In genomic region chr1:112673589-112674439, GRCh38 we compare ENCODE assay signal across 8 cellular contexts. TPM values are rescaled to one million over a fixed set of nuclear protein-coding genes. Genes with fewer than 3 reads are reported as not detected.
DNase-seq lines count a peak whose midpoint lies in the region; ATAC-seq, FAIRE-seq and TF ChIP-seq lines count a peak whose summit lies in the region.

No MANE protein-coding gene starts in this region.

- peak overlapping the region; percentile 80 for H3K4me3 ChIP-seq in HEK293 (ENCODE audit: low read depth, low read length)
- peak overlapping the region; percentile 80 for H3K4me3 ChIP-seq in colonic mucosa
- H3K4me3 ChIP-seq in HepG2 (replicated peaks in 1 of 3; ENCODE audit: insufficient read depth in 1 of 3, low read depth in 2 of 3, low read length in 3 of 3): peak overlapping the region; percentile 82 to 91 (median 83)
- peak overlapping the region; percentile 90 to 95 (median 93) for H3K4me3 ChIP-seq in subcutaneous abdominal adipose tissue (ENCODE audit: low read depth in 1 of 5, low read length in 5 of 5)

- intact Hi-C loops in colonic mucosa (cut with DNase I) (no loop called here), HepG2 (cut with micrococcal nuclease; ENCODE audit: unreplicated experiment) (loop anchor here (2.0 kb wide), 2 partner anchors 25 to 55 kb away; partner anchors contain the start of genes CAPZA1 and ST7L)

- CTCF ChIA-PET in HEK293 (lab: Yijun Ruan, JAX) (interaction anchor here (0.7 to 2.6 kb wide), 12 partner anchors 10 to 208 kb away, joined by 3 to 12 read pairs (median 5); no protein-coding TSS in a partner anchor), HepG2 (lab: Yijun Ruan, JAX; ENCODE audit: low intra/inter-chr PET ratio, low total read pairs) (interaction anchor here (0.7 to 3.7 kb wide), 2 partner anchors 17 to 34 kb away, joined by 3 to 17 read pairs; partner anchors contain the start of gene RHOC)

- DNase-seq in EL (peak; percentile 74), colonic mucosa (no peak), HepG2 (ENCODE audit: low spot score) (peak; percentile 52)
- DNase-seq in activated CD4-positive, alpha-beta T cell treated with anti-CD3 and anti-CD28 coated beads for 48 hours: no peak

- in situ Hi-C loops in HepG2 (cut with HindIII; ENCODE audit: extremely low pct_ligation_motif_present, low pct_unique_long_range_greater_than_20kb): loop anchor here (5.0 kb wide), 1 partner anchor 33 kb away; the partner anchor contains the start of gene RHOC

- peaks cover 5% of the 10 kb centered on the region; the same call in 1 of the 2 replicates for H3K4me1 ChIP-seq in HEK293 (ENCODE audit: control insufficient read depth, insufficient read depth, low read length)
- no peaks in the 10 kb centered on the region for H3K4me1 ChIP-seq in colonic mucosa
- H3K4me1 ChIP-seq in HepG2 (ENCODE audit: insufficient read depth, low read length): peaks cover 43% of the 10 kb centered on the region
- peaks cover 0 to 29% (median 22%) of the 10 kb centered on the region in 5 donors for H3K4me1 ChIP-seq in subcutaneous abdominal adipose tissue (ENCODE audit: control insufficient read depth in 5 of 5, insufficient read depth in 5 of 5, low read length in 5 of 5)

- no peaks in the 10 kb centered on the region for H4K20me1 ChIP-seq in HepG2 (ENCODE audit: insufficient read depth, low read length)

- WGBS in HepG2 (ENCODE audit: low lambda C conversion rate): 10% methylated on average over 18 of the region's 18 CpGs

- no peak for TF ChIP-seq POLR2A in HepG2 (IDR thresholded peaks at IDR 0.05; ENCODE audit: insufficient read depth in 1 of 2, low read depth in 2 of 2, low read length in 2 of 2)

- peak overlapping the region; percentile 81 to 91 for H3K9ac ChIP-seq in colonic mucosa (ENCODE audit: low read depth in 2 of 2, low read length in 2 of 2)
- H3K9ac ChIP-seq in HepG2 (ENCODE audit: insufficient read depth, low read depth, low read length): peak overlapping the region; percentile 92
- peak overlapping the region; percentile 81 to 94 (median 85) for H3K9ac ChIP-seq in subcutaneous abdominal adipose tissue (ENCODE audit: low read length in 5 of 5)

- TF ChIP-seq EP300 in HepG2 (IDR thresholded peaks at IDR 0.05; ENCODE audit: low read depth in 2 of 2, low read length in 2 of 2) (no peak), HepG2 (CRISPR knock-in tag; IDR thresholded peaks at IDR 0.05; ENCODE audit: borderline replicate concordance) (no peak)

- ATAC-seq in HepG2: peak; percentile 47
- ATAC-seq in GM18520 (IDR thresholded peaks at IDR 0.05; ENCODE audit: unreplicated experiment): no peak

- POLR2A ChIA-PET in HEK293 (lab: Yijun Ruan, JAX) (interaction anchor here (0.6 to 6.0 kb wide), 17 partner anchors 11 to 1835 kb away, joined by 3 to 91 read pairs (median 5); partner anchors contain the start of genes CAPZA1, CTTNBP2NL, PPM1J and RHOC), HepG2 (lab: Yijun Ruan, JAX) (interaction anchor here (0.8 to 5.5 kb wide), 15 partner anchors 9 to 279 kb away, joined by 3 to 251 read pairs (median 7); partner anchors contain the start of genes PPM1J, RHOC and ST7L)

- FAIRE-seq in HepG2 (lab: Jason Lieb, UNC): no peak

- H3K9me3 ChIP-seq in HEK293 (ENCODE audit: control insufficient read depth, insufficient read depth, low read depth, low read length) (no peaks in the 10 kb centered on the region), colonic mucosa (no peaks in the 10 kb centered on the region), HepG2 (ENCODE audit: low read length) (no peaks in the 10 kb centered on the region), subcutaneous abdominal adipose tissue (ENCODE audit: control insufficient read depth in 5 of 5, low read length in 5 of 5) (no peaks in the 10 kb centered on the region)

- no peak overlapping the region for H2AFZ ChIP-seq in HepG2 (ENCODE audit: low read length)

- peak; percentile 67 for TF ChIP-seq CTCF in HEK293 (tag by site-specific recombination; IDR thresholded peaks at IDR 0.05)
- TF ChIP-seq CTCF in colonic mucosa (IDR thresholded peaks at IDR 0.05): peak; percentile 32
- TF ChIP-seq CTCF in HepG2 (CRISPR knock-in tag; IDR thresholded peaks at IDR 0.05): peak; percentile 55

- H3K27me3 ChIP-seq in colonic mucosa: no peaks in the 10 kb centered on the region
- H3K27me3 ChIP-seq in HepG2 (ENCODE audit: control insufficient read depth in 1 of 2, insufficient read depth in 2 of 2, low read length in 2 of 2): no peaks in the 10 kb centered on the region; a peak in 1 of 5 replicates
- H3K27me3 ChIP-seq in subcutaneous abdominal adipose tissue (ENCODE audit: control insufficient read depth in 5 of 5, insufficient read depth in 4 of 5, low read length in 5 of 5): no peaks in the 10 kb centered on the region

- peaks cover 36% of the 10 kb centered on the region for H3K79me2 ChIP-seq in HepG2 (ENCODE audit: insufficient read depth, low read length)

- H3K27ac ChIP-seq in HEK293 (ENCODE audit: extremely low read depth, low read depth, low read length) (peak overlapping the region; percentile 85; the same call in 1 of the 2 replicates), colonic mucosa (peak overlapping the region; percentile 89), HepG2 (ENCODE audit: extremely low read length, insufficient read depth, low read length) (peak overlapping the region; percentile 90), subcutaneous abdominal adipose tissue (ENCODE audit: low read depth, low read length) (peak overlapping the region; percentile 86)

- peak overlapping the region; percentile 91 for H3K4me2 ChIP-seq in HepG2 (ENCODE audit: low read depth, low read length)

- TSS peak; percentile 71 for BruUV-seq in HepG2 (replicated peaks; lab: Mats Ljungman, UMichigan)

- TF ChIP-seq RAD21 in HepG2 (CRISPR knock-in tag; IDR thresholded peaks at IDR 0.05): no peak; the same call in 1 of the 2 replicates

- H3K36me3 ChIP-seq in HEK293 (ENCODE audit: control insufficient read depth in 2 of 2, insufficient read depth in 1 of 2, low read length in 2 of 2) (peaks cover 0 to 54% of the 10 kb centered on the region in 2 experiments; a peak in 1 of 3 replicates), colonic mucosa (no peaks in the 10 kb centered on the region), HepG2 (replicated peaks in 1 of 2; ENCODE audit: control insufficient read depth in 1 of 2, insufficient read depth in 2 of 2, low read length in 2 of 2) (peaks cover 3 to 17% of the 10 kb centered on the region in 2 experiments; a peak in 3 of 5 replicates), subcutaneous abdominal adipose tissue (ENCODE audit: control insufficient read depth in 5 of 5, insufficient read depth in 5 of 5, low read length in 5 of 5) (peaks cover 16 to 31% (median 27%) of the 10 kb centered on the region in 5 donors)

RNA-seq across cellular contexts. Expression of gene MOV10, which starts 0.6 kb away (rescaled TPM):
- polyA plus RNA-seq in PFSK-1 (2012; ENCODE audit: insufficient read length, low read depth): 68.7 TPM
- total RNA-seq in colonic mucosa: 10 to 100 TPM; 61.6 to 62.7 TPM
- total RNA-seq in HepG2 (2016; rRNA removed; fragmentation: Illumina TruSeq; extraction: Trizol): 38.0 and 56.4 TPM in 2 replicates
- 8.9 and 12.9 TPM in 2 replicates for total RNA-seq in HepG2 (2016; cell fraction: cytosol; rRNA removed; fragmentation: Illumina TruSeq; extraction: Trizol; ENCODE audit: low read depth)
- 38.3 and 56.0 TPM in 2 replicates for total RNA-seq in HepG2 (2016; cell fraction: insoluble cytoplasmic fraction; rRNA removed; fragmentation: Illumina TruSeq; extraction: Trizol)
- 16.5 and 18.1 TPM in 2 replicates for total RNA-seq in HepG2 (2016; cell fraction: membrane; rRNA removed; fragmentation: Illumina TruSeq; extraction: Trizol)
- total RNA-seq in HepG2 (2016; cell fraction: nucleus; rRNA removed; fragmentation: Illumina TruSeq; extraction: Trizol): 73.8 and 86.8 TPM in 2 replicates
- polyA plus RNA-seq in HepG2 (2011; rRNA removed): 58.2 and 70.6 TPM in 2 replicates
- 29.1 and 29.4 TPM in 2 replicates for polyA plus RNA-seq in HepG2 (2011; cell fraction: cytosol; rRNA removed)
- polyA plus RNA-seq in HepG2 (2011; cell fraction: nucleus; rRNA removed): 312 and 401 TPM in 2 replicates
- 49.6 and 55.9 TPM in 2 replicates for polyA plus RNA-seq in HepG2 (2012)
- 11.5 and 13.4 TPM in 2 replicates for polyA plus RNA-seq in HepG2 (2016; cell fraction: cytosol; fragmentation: Illumina TruSeq; extraction: Trizol; ENCODE audit: low read depth)
- polyA plus RNA-seq in HepG2 (2016; cell fraction: insoluble cytoplasmic fraction; fragmentation: Illumina TruSeq; extraction: Trizol; ENCODE audit: low read depth): 53.0 and 64.1 TPM in 2 replicates
- 20.2 and 20.9 TPM in 2 replicates for polyA plus RNA-seq in HepG2 (2016; cell fraction: membrane; fragmentation: Illumina TruSeq; extraction: Trizol; ENCODE audit: low read depth)
- 253 and 261 TPM in 2 replicates for polyA plus RNA-seq in HepG2 (2016; cell fraction: nucleus; fragmentation: Illumina TruSeq; extraction: Trizol; ENCODE audit: insufficient read depth, low read depth)
- 73.5 and 79.2 TPM in 2 replicates for polyA minus RNA-seq in HepG2 (2011; rRNA and poly(A)+ RNA removed; ENCODE audit: low replicate concordance)
- 22.2 and 39.1 TPM in 2 replicates for polyA minus RNA-seq in HepG2 (2011; cell fraction: cytosol; rRNA and poly(A)+ RNA removed)
- polyA minus RNA-seq in HepG2 (2011; cell fraction: nucleus; rRNA and poly(A)+ RNA removed): 92.0 and 96.2 TPM in 2 replicates

RNA-seq across cellular contexts. Expression of gene RHOC, which starts 33.1 kb away (rescaled TPM):
- 521 TPM for polyA plus RNA-seq in PFSK-1 (2012; ENCODE audit: insufficient read length, low read depth)
- total RNA-seq in colonic mucosa (100 to 1,000 TPM; 327 to 451 TPM), HepG2 (2016; rRNA removed; fragmentation: Illumina TruSeq; extraction: Trizol) (64.3 and 67.4 TPM in 2 replicates)
- total RNA-seq in HepG2 (2016; cell fraction: cytosol; rRNA removed; fragmentation: Illumina TruSeq; extraction: Trizol; ENCODE audit: low read depth): 40.7 and 41.9 TPM in 2 replicates
- 68.8 and 78.0 TPM in 2 replicates for total RNA-seq in HepG2 (2016; cell fraction: insoluble cytoplasmic fraction; rRNA removed; fragmentation: Illumina TruSeq; extraction: Trizol)
- total RNA-seq in HepG2 (2016; cell fraction: membrane; rRNA removed; fragmentation: Illumina TruSeq; extraction: Trizol): 52.1 and 54.9 TPM in 2 replicates
- total RNA-seq in HepG2 (2016; cell fraction: nucleus; rRNA removed; fragmentation: Illumina TruSeq; extraction: Trizol): 31.5 and 32.7 TPM in 2 replicates
- 182 and 203 TPM in 2 replicates for polyA plus RNA-seq in HepG2 (2011; rRNA removed)
- 242 and 267 TPM in 2 replicates for polyA plus RNA-seq in HepG2 (2011; cell fraction: cytosol; rRNA removed)
- polyA plus RNA-seq in HepG2 (2011; cell fraction: nucleus; rRNA removed): 113 and 161 TPM in 2 replicates
- polyA plus RNA-seq in HepG2 (2012): 110 and 146 TPM in 2 replicates
- 46.2 and 50.8 TPM in 2 replicates for polyA plus RNA-seq in HepG2 (2016; cell fraction: cytosol; fragmentation: Illumina TruSeq; extraction: Trizol; ENCODE audit: low read depth)
- 85.4 and 98.1 TPM in 2 replicates for polyA plus RNA-seq in HepG2 (2016; cell fraction: insoluble cytoplasmic fraction; fragmentation: Illumina TruSeq; extraction: Trizol; ENCODE audit: low read depth)
- polyA plus RNA-seq in HepG2 (2016; cell fraction: membrane; fragmentation: Illumina TruSeq; extraction: Trizol; ENCODE audit: low read depth): 52.0 and 55.8 TPM in 2 replicates
- 65.0 and 66.7 TPM in 2 replicates for polyA plus RNA-seq in HepG2 (2016; cell fraction: nucleus; fragmentation: Illumina TruSeq; extraction: Trizol; ENCODE audit: insufficient read depth, low read depth)
- 93.1 and 215 TPM in 2 replicates for polyA minus RNA-seq in HepG2 (2011; rRNA and poly(A)+ RNA removed; ENCODE audit: low replicate concordance)
- polyA minus RNA-seq in HepG2 (2011; cell fraction: cytosol; rRNA and poly(A)+ RNA removed): 55.3 and 74.0 TPM in 2 replicates
- 47.8 and 64.6 TPM in 2 replicates for polyA minus RNA-seq in HepG2 (2011; cell fraction: nucleus; rRNA and poly(A)+ RNA removed)

RNA-seq across cellular contexts. Expression of gene PPM1J, which starts 41.3 kb away (rescaled TPM):
- 2.0 TPM for polyA plus RNA-seq in PFSK-1 (2012; ENCODE audit: insufficient read length, low read depth)
- total RNA-seq in colonic mucosa (1 to 10 TPM in 1 of 2 donors, under 1 TPM in 1; 0.80 to 1.0 TPM), HepG2 (2016; rRNA removed; fragmentation: Illumina TruSeq; extraction: Trizol) (0.07 TPM in 1 of 2 replicates, not detected in the other)
- not detected in 2 replicates for total RNA-seq in HepG2 (2016; cell fraction: cytosol; rRNA removed; fragmentation: Illumina TruSeq; extraction: Trizol; ENCODE audit: low read depth)
- 0.09 and 0.11 TPM in 2 replicates for total RNA-seq in HepG2 (2016; cell fraction: insoluble cytoplasmic fraction; rRNA removed; fragmentation: Illumina TruSeq; extraction: Trizol)
- total RNA-seq in HepG2 (2016; cell fraction: membrane; rRNA removed; fragmentation: Illumina TruSeq; extraction: Trizol): 0.12 TPM in 1 of 2 replicates, not detected in the other
- not detected in 2 replicates for total RNA-seq in HepG2 (2016; cell fraction: nucleus; rRNA removed; fragmentation: Illumina TruSeq; extraction: Trizol)
- 0.22 and 0.50 TPM in 2 replicates for polyA plus RNA-seq in HepG2 (2011; rRNA removed)
- polyA plus RNA-seq in HepG2 (2011; cell fraction: cytosol; rRNA removed): 0.36 and 0.40 TPM in 2 replicates
- polyA plus RNA-seq in HepG2 (2011; cell fraction: nucleus; rRNA removed): 1.2 TPM in 2 replicates
- 0.32 and 0.37 TPM in 2 replicates for polyA plus RNA-seq in HepG2 (2012)
- not detected in 2 replicates for polyA plus RNA-seq in HepG2 (2016; cell fraction: cytosol; fragmentation: Illumina TruSeq; extraction: Trizol; ENCODE audit: low read depth)
- polyA plus RNA-seq in HepG2 (2016; cell fraction: insoluble cytoplasmic fraction; fragmentation: Illumina TruSeq; extraction: Trizol; ENCODE audit: low read depth): not detected in 2 replicates
- 0.09 TPM in 1 of 2 replicates, not detected in the other for polyA plus RNA-seq in HepG2 (2016; cell fraction: membrane; fragmentation: Illumina TruSeq; extraction: Trizol; ENCODE audit: low read depth)
- polyA plus RNA-seq in HepG2 (2016; cell fraction: nucleus; fragmentation: Illumina TruSeq; extraction: Trizol; ENCODE audit: insufficient read depth, low read depth): not detected in 2 replicates
- 0.30 and 0.49 TPM in 2 replicates for polyA minus RNA-seq in HepG2 (2011; rRNA and poly(A)+ RNA removed; ENCODE audit: low replicate concordance)
- not detected in 2 replicates for polyA minus RNA-seq in HepG2 (2011; cell fraction: cytosol; rRNA and poly(A)+ RNA removed)
- polyA minus RNA-seq in HepG2 (2011; cell fraction: nucleus; rRNA and poly(A)+ RNA removed): not detected in 2 replicates

RNA-seq across cellular contexts. Expression of gene CAPZA1, which starts 54.2 kb away (rescaled TPM):
- polyA plus RNA-seq in PFSK-1 (2012; ENCODE audit: insufficient read length, low read depth): 95.1 TPM
- total RNA-seq in colonic mucosa (100 to 1,000 TPM; 165 to 178 TPM), HepG2 (2016; rRNA removed; fragmentation: Illumina TruSeq; extraction: Trizol) (117 and 210 TPM in 2 replicates)
- 34.5 and 43.7 TPM in 2 replicates for total RNA-seq in HepG2 (2016; cell fraction: cytosol; rRNA removed; fragmentation: Illumina TruSeq; extraction: Trizol; ENCODE audit: low read depth)
- total RNA-seq in HepG2 (2016; cell fraction: insoluble cytoplasmic fraction; rRNA removed; fragmentation: Illumina TruSeq; extraction: Trizol): 110 and 227 TPM in 2 replicates
- total RNA-seq in HepG2 (2016; cell fraction: membrane; rRNA removed; fragmentation: Illumina TruSeq; extraction: Trizol): 48.4 and 55.0 TPM in 2 replicates
- total RNA-seq in HepG2 (2016; cell fraction: nucleus; rRNA removed; fragmentation: Illumina TruSeq; extraction: Trizol): 80.0 and 85.9 TPM in 2 replicates
- polyA plus RNA-seq in HepG2 (2011; rRNA removed): 47.9 and 67.0 TPM in 2 replicates
- polyA plus RNA-seq in HepG2 (2011; cell fraction: cytosol; rRNA removed): 27.1 and 46.5 TPM in 2 replicates
- polyA plus RNA-seq in HepG2 (2011; cell fraction: nucleus; rRNA removed): 25.9 and 45.1 TPM in 2 replicates
- polyA plus RNA-seq in HepG2 (2012): 51.4 and 60.6 TPM in 2 replicates
- 7.6 TPM in 2 replicates for polyA plus RNA-seq in HepG2 (2016; cell fraction: cytosol; fragmentation: Illumina TruSeq; extraction: Trizol; ENCODE audit: low read depth)
- 166 and 177 TPM in 2 replicates for polyA plus RNA-seq in HepG2 (2016; cell fraction: insoluble cytoplasmic fraction; fragmentation: Illumina TruSeq; extraction: Trizol; ENCODE audit: low read depth)
- 30.4 and 32.0 TPM in 2 replicates for polyA plus RNA-seq in HepG2 (2016; cell fraction: membrane; fragmentation: Illumina TruSeq; extraction: Trizol; ENCODE audit: low read depth)
- 96.3 and 112 TPM in 2 replicates for polyA plus RNA-seq in HepG2 (2016; cell fraction: nucleus; fragmentation: Illumina TruSeq; extraction: Trizol; ENCODE audit: insufficient read depth, low read depth)
- polyA minus RNA-seq in HepG2 (2011; rRNA and poly(A)+ RNA removed; ENCODE audit: low replicate concordance): 27.6 and 67.6 TPM in 2 replicates
- polyA minus RNA-seq in HepG2 (2011; cell fraction: cytosol; rRNA and poly(A)+ RNA removed): 128 and 129 TPM in 2 replicates
- 122 and 123 TPM in 2 replicates for polyA minus RNA-seq in HepG2 (2011; cell fraction: nucleus; rRNA and poly(A)+ RNA removed)

RNA-seq across cellular contexts. Expression of gene ST7L, which starts 54.9 kb away (rescaled TPM):
- 16.6 TPM for polyA plus RNA-seq in PFSK-1 (2012; ENCODE audit: insufficient read length, low read depth)
- total RNA-seq in colonic mucosa (10 to 100 TPM; 14.4 to 15.0 TPM), HepG2 (2016; rRNA removed; fragmentation: Illumina TruSeq; extraction: Trizol) (8.7 and 19.9 TPM in 2 replicates)
- 21.7 and 23.1 TPM in 2 replicates for total RNA-seq in HepG2 (2016; cell fraction: cytosol; rRNA removed; fragmentation: Illumina TruSeq; extraction: Trizol; ENCODE audit: low read depth)
- total RNA-seq in HepG2 (2016; cell fraction: insoluble cytoplasmic fraction; rRNA removed; fragmentation: Illumina TruSeq; extraction: Trizol): 7.3 and 16.3 TPM in 2 replicates
- 9.9 and 11.4 TPM in 2 replicates for total RNA-seq in HepG2 (2016; cell fraction: membrane; rRNA removed; fragmentation: Illumina TruSeq; extraction: Trizol)
- 21.1 and 31.3 TPM in 2 replicates for total RNA-seq in HepG2 (2016; cell fraction: nucleus; rRNA removed; fragmentation: Illumina TruSeq; extraction: Trizol)
- 8.0 and 8.6 TPM in 2 replicates for polyA plus RNA-seq in HepG2 (2011; rRNA removed)
- 6.1 and 7.4 TPM in 2 replicates for polyA plus RNA-seq in HepG2 (2011; cell fraction: cytosol; rRNA removed)
- polyA plus RNA-seq in HepG2 (2011; cell fraction: nucleus; rRNA removed): 11.6 and 12.4 TPM in 2 replicates
- 10.5 and 12.2 TPM in 2 replicates for polyA plus RNA-seq in HepG2 (2012)
- 3.4 and 3.8 TPM in 2 replicates for polyA plus RNA-seq in HepG2 (2016; cell fraction: cytosol; fragmentation: Illumina TruSeq; extraction: Trizol; ENCODE audit: low read depth)
- 7.3 and 11.1 TPM in 2 replicates for polyA plus RNA-seq in HepG2 (2016; cell fraction: insoluble cytoplasmic fraction; fragmentation: Illumina TruSeq; extraction: Trizol; ENCODE audit: low read depth)
- polyA plus RNA-seq in HepG2 (2016; cell fraction: membrane; fragmentation: Illumina TruSeq; extraction: Trizol; ENCODE audit: low read depth): 4.9 and 6.2 TPM in 2 replicates
- 31.8 and 32.7 TPM in 2 replicates for polyA plus RNA-seq in HepG2 (2016; cell fraction: nucleus; fragmentation: Illumina TruSeq; extraction: Trizol; ENCODE audit: insufficient read depth, low read depth)
- polyA minus RNA-seq in HepG2 (2011; rRNA and poly(A)+ RNA removed; ENCODE audit: low replicate concordance): 8.0 and 31.3 TPM in 2 replicates
- polyA minus RNA-seq in HepG2 (2011; cell fraction: cytosol; rRNA and poly(A)+ RNA removed): 6.1 and 9.7 TPM in 2 replicates
- 28.5 and 30.1 TPM in 2 replicates for polyA minus RNA-seq in HepG2 (2011; cell fraction: nucleus; rRNA and poly(A)+ RNA removed)

Comparison
In these comparisons a context has a peak if more than half of its experiments do, and no peak if none do; other contexts are left out.
1. DNase-seq: peak in EL (single experiment) and HepG2 (single experiment); none in colonic mucosa (single experiment) and activated CD4-positive, alpha-beta T cell treated with anti-CD3 and anti-CD28 coated beads for 48 hours (single experiment).
2. Peak in every context shown above with its lines, with median percentiles within 50 percentile points of each other: H3K27ac ChIP-seq, H3K4me3 ChIP-seq, CTCF ChIP-seq and H3K9ac ChIP-seq.